ENCODE assay signal across 1 cellular context in the genomic region with DNA sequence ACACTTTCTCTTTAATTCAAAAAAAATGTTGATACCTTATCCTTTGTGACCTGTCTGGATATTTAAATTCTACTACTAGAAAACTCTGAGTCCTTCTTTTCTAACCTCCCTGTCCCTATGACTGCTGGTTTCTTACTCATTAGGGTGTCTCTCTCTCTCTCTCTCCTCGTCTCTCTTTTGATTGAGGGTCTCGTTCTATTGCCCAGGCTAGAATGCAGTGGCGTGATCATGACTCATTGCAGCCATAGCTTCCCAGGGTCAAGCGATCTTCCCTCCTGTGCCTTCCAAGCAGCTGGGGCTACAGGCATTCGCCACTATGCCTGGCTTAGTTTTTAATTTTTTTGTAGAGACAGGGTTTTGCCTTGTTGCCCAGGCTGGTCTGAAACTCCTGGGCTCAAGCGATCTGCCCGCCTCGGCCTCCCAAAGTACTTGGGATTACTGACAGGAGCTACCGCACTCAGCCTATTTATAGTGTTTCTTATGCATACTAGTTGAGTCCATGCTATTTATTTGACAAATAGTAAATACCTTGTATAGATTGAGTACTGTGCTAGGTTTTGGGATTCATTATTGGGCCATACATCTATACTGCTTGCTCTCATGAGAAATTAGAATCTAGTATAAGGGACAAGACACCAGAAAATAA.
TF ChIP-seq lines count a peak whose summit lies in the region.

No MANE protein-coding gene starts in this region.

TF ChIP-seq in HCT116, 20 proteins besides CTCF, POLR2A, EP300 and RAD21:
- TF ChIP-seq, protein P1, sequence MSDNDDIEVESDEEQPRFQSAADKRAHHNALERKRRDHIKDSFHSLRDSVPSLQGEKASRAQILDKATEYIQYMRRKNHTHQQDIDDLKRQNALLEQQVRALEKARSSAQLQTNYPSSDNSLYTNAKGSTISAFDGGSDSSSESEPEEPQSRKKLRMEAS (IDR thresholded peaks at IDR 0.05): no peak
- TF ChIP-seq ZNF274 (IDR thresholded peaks at IDR 0.05; ENCODE audit: low read depth, low read length): no peak
- TF ChIP-seq YY1 (IDR thresholded peaks at IDR 0.05; ENCODE audit: extremely low read depth, insufficient replicate concordance, low read depth, low read length): no peak
- no peak for TF ChIP-seq SP1 (IDR thresholded peaks at IDR 0.05; ENCODE audit: low read depth)
- TF ChIP-seq, protein P2, sequence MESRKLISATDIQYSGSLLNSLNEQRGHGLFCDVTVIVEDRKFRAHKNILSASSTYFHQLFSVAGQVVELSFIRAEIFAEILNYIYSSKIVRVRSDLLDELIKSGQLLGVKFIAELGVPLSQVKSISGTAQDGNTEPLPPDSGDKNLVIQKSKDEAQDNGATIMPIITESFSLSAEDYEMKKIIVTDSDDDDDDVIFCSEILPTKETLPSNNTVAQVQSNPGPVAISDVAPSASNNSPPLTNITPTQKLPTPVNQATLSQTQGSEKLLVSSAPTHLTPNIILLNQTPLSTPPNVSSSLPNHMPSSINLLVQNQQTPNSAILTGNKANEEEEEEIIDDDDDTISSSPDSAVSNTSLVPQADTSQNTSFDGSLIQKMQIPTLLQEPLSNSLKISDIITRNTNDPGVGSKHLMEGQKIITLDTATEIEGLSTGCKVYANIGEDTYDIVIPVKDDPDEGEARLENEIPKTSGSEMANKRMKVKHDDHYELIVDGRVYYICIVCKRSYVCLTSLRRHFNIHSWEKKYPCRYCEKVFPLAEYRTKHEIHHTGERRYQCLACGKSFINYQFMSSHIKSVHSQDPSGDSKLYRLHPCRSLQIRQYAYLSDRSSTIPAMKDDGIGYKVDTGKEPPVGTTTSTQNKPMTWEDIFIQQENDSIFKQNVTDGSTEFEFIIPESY (IDR thresholded peaks at IDR 0.05; ENCODE audit: extremely low read depth, insufficient replicate concordance, low read length): no peak
- TF ChIP-seq ELF1 (IDR thresholded peaks at IDR 0.05; ENCODE audit: borderline replicate concordance, low read depth): no peak
- no peak for TF ChIP-seq EZH2 (IDR thresholded peaks at IDR 0.05)
TF ChIP-seq in HCT116: peak in this region for 0.
